ENCODE assay signal across 9 cellular contexts in the genomic region with DNA sequence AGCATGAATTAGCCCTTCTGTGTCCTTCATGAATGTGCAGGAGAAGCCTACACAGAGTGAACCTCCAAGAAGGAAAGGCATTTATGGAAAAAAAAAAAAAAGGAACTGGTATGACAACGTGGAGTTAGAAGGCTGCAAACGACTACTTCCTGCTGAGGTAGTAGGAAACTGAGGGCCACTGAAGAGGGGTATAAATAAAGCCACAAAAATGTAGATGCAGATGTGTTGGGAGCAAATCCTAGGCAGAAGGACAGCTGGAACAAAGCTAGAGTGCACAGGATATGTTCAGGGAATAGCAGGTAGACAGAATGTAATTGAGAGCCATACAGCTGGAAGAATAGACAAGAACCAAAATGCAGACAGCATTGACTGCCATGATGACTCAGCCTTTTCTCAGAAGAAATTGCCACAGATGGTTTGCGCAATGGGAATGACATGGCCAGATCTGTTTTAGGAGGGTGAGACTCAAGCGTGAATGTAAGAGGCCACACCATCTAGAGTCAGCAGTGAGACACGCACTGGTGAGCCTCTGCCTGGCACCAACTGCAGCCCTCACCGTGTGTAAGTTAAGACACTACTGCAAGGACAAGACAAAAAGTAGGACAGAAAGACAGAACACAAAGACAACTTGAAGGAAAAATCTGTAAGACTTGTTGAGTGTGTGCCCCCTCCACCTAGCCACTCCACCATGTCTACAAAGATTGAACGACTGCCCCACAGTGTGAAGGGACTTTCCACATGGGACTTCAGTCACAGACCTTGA.
DNase-seq lines count a peak whose midpoint lies in the region; ATAC-seq and TF ChIP-seq lines count a peak whose summit lies in the region.
"Had no signal": no experiment of that assay in that cellular context is flagged by ENCODE, and none has a peak within 500 bp of the region (broad histone marks: within the 10 kb centered on the region; RNA-seq: fewer than 3 reads in every experiment).

No MANE protein-coding gene starts in this region.

- no peak for DNase-seq in activated CD4-positive, CD25-positive, alpha-beta regulatory T cell treated with anti-CD3 and anti-CD28 coated beads, Interleukin-2, amount 50 U/mL, for 72 hours
- peak; percentile 93 to 99 for DNase-seq in NOMO-1 (lab: John Stamatoyannopoulos, UW; ENCODE audit: unreplicated experiment in 2 of 2)
- peak; percentile 97 to 100 for DNase-seq in cardiac fibroblast (ENCODE audit: low read depth in 2 of 2)
- DNase-seq in right lobe of liver, result peak; percentile 42 to 64 (median 60)
- DNase-seq in tibial nerve (ENCODE audit: low spot score in 2 of 2), result peak; percentile 62 to 89
- DNase-seq in central memory CD4-positive, alpha-beta T cell, result no peak
- no peak for DNase-seq in SHP77 (lab: John Stamatoyannopoulos, UW)
- DNase-seq: CD4-positive, CD25-positive, alpha-beta regulatory T cell had no signal

- H3K27ac ChIP-seq in right lobe of liver (peak overlapping the region in 1 of 3 donors; percentile 38), tibial nerve (peak overlapping the region in 2 of 4 donors; percentile 51 to 52)

- H3K4me1 ChIP-seq in right lobe of liver (peaks cover 0 to 26% (median 2%) of the 10 kb centered on the region in 4 donors), tibial nerve (peaks cover 0 to 65% (median 13%) of the 10 kb centered on the region in 4 donors)

- intact Hi-C loops in right lobe of liver (cut with DNase I), result no loop called here

- peak; percentile 39 for TF ChIP-seq CTCF in cardiac fibroblast (IDR thresholded peaks at IDR 0.05; ENCODE audit: low read depth, low read length)
- peak in 1 of 4 donors; percentile 6 for TF ChIP-seq CTCF in right lobe of liver (IDR thresholded peaks at IDR 0.05)
- no peak for TF ChIP-seq CTCF in tibial nerve (IDR thresholded peaks at IDR 0.05)

- no peak for TF ChIP-seq POLR2A in right lobe of liver (IDR thresholded peaks at IDR 0.05)
- no peak for TF ChIP-seq POLR2A in tibial nerve (IDR thresholded peaks at IDR 0.05)

- peak; percentile 43 to 51 for ATAC-seq in activated CD4-positive, CD25-positive, alpha-beta regulatory T cell treated with anti-CD3 and anti-CD28 coated beads, Interleukin-2, amount 50 U/mL, for 24 hours
- ATAC-seq in right lobe of liver, result peak; percentile 79 to 87 (median 82)

- WGBS in right lobe of liver (ENCODE audit: insufficient coverage, low coverage, low lambda C conversion rate, missing lambda C conversion rate), result 54% methylated on average over 7 of the region's 7 CpGs
- 49 to 62% methylated on average over 7 of the region's 7 CpGs for WGBS in tibial nerve, 2 donors

- H3K27me3 ChIP-seq in right lobe of liver (no peaks in the 10 kb centered on the region), tibial nerve (no peaks in the 10 kb centered on the region)

- H3K4me3 ChIP-seq in cardiac fibroblast (replicated peaks in 1 of 2; ENCODE audit: low read depth in 2 of 2, low read length in 2 of 2), result no peak overlapping the region
- H3K4me3 ChIP-seq in right lobe of liver, result no peak overlapping the region
- H3K4me3 ChIP-seq in tibial nerve, result no peak overlapping the region

- TF ChIP-seq EP300 in tibial nerve (IDR thresholded peaks at IDR 0.05), result peak in 1 of 2 donors; percentile 90

- no peaks in the 10 kb centered on the region for H3K9me3 ChIP-seq in right lobe of liver
- no peaks in the 10 kb centered on the region for H3K9me3 ChIP-seq in tibial nerve

- H3K36me3 ChIP-seq in right lobe of liver, result no peaks in the 10 kb centered on the region
- H3K36me3 ChIP-seq in tibial nerve, result no peaks in the 10 kb centered on the region

Comparison
In these comparisons a context has a peak if more than half of its experiments do, and no peak if none do; other contexts are left out.
1. DNase-seq: peak in NOMO-1 (2 of 2), cardiac fibroblast (2 of 2), right lobe of liver (3 of 3) and tibial nerve (2 of 2); none in activated CD4-positive, CD25-positive, alpha-beta regulatory T cell treated with anti-CD3 and anti-CD28 coated beads, Interleukin-2, amount 50 U/mL, for 72 hours (single experiment), central memory CD4-positive, alpha-beta T cell (single experiment) and SHP77 (0 of 2).